In the genomic region with DNA sequence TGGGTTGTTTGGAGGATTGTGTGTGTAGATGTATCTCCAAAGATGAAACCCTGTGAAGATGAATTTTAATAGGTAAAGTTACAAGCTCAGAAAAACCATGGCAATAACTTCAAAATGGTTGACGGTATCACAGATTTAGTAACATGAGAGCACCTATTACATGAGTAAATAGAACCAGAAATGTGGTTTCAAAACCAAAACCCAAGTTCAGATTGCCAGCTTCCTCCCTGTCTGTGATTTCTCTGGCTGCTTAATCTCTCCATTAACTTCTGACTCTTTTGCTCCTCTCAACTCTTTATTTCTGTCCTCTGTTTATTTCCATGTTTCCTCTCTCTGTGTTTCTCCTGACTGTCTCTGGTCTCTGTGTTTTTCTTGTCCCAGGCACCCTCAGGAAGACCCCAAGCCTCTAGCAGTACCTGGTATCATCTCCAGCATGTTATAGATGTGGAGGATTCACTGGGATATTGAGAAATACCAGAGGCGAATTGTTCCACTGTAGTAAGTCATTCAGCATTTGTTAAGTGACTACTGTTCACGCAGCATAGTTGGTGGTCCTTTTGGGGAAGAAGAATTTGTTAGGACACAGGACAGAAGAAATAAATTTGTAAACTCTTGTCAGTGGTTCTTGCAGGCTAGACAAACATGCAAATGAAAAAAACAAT, we compare ENCODE assay signal across 10 cellular contexts.
A peak's percentile ranks its signal among the peaks of the same experiment; 100 is the strongest.
DNase-seq lines count a peak whose midpoint lies in the region; ATAC-seq, FAIRE-seq and TF ChIP-seq lines count a peak whose summit lies in the region.
"Had no signal": no experiment of that assay in that cellular context is flagged by ENCODE, and none has a peak within 500 bp of the region (broad histone marks: within the 10 kb centered on the region; RNA-seq: fewer than 3 reads in every experiment).

No MANE protein-coding gene starts in this region.

- H3K9ac ChIP-seq in GM12878 (ENCODE audit: control insufficient read depth, insufficient read depth, low read length), result no peak overlapping the region

- no peaks in the 10 kb centered on the region for H3K36me3 Mint-ChIP-seq in neural crest cell (ENCODE audit: low read depth)

- no peak for FAIRE-seq in GM12878 (lab: Jason Lieb, UNC)
- FAIRE-seq: HepG2 had no signal

- intact Hi-C loops in GM12878 (cut with micrococcal nuclease; ENCODE audit: unreplicated experiment), result loop anchor here (2.0 kb wide), 2 partner anchors 79 to 87 kb away; no protein-coding TSS in a partner anchor

- H3K4me1 Mint-ChIP-seq in neural crest cell, result peaks cover 38% of the 10 kb centered on the region

- CTCF ChIA-PET in GM12878 (lab: Yijun Ruan, JAX), result interaction anchor here (0.7 to 10.5 kb wide), 26 partner anchors 8 to 817 kb away, joined by 3 to 212 read pairs (median 5); no protein-coding TSS in a partner anchor

- no peak for DNase-seq in GM12878 (ENCODE audit: low read depth, low spot score)
- DNase-seq in neural crest cell (ENCODE audit: low read depth, low spot score), result no peak
- no peak for DNase-seq in GM19238 (ENCODE audit: insufficient read length, low spot score)
- DNase-seq in NCI-H748 treated with DMSO at 0.1 percent for 48 hours (lab: John Stamatoyannopoulos, UW), result no peak
- DNase-seq in Peyer's patch, result no peak

- no peak overlapping the region for H2AFZ ChIP-seq in GM12878 (ENCODE audit: control insufficient read depth, low read depth, low read length)

- no peak for TF ChIP-seq POLR2A in GM12878 (IDR thresholded peaks at IDR 0.05; ENCODE audit: low read depth, low read length)
- TF ChIP-seq POLR2A in Peyer's patch (IDR thresholded peaks at IDR 0.05), result no peak

- TF ChIP-seq EP300 in GM12878 (IDR thresholded peaks at IDR 0.05; ENCODE audit: borderline replicate concordance in 1 of 2, control insufficient read depth in 1 of 2, low read depth in 2 of 2, low read length in 2 of 2), result no peak

- H3K4me1 ChIP-seq in GM12878 (ENCODE audit: control insufficient read depth, insufficient read depth, low read length) (peaks cover 13% of the 10 kb centered on the region), Peyer's patch (peaks cover 0 to 5% (median 0%) of the 10 kb centered on the region in 4 donors)

- BruUV-seq in GM12878 (replicated peaks; lab: Mats Ljungman, UMichigan), result no TSS peak

- ATAC-seq in GM18498 (IDR thresholded peaks at IDR 0.05; ENCODE audit: unreplicated experiment) (peak; percentile 72), HG03175 (IDR thresholded peaks at IDR 0.05; ENCODE audit: unreplicated experiment) (peak; percentile 56), GM12878 (peak; percentile 85), HG03025 (IDR thresholded peaks at IDR 0.05; ENCODE audit: low FRiP score, unreplicated experiment) (no peak)
- ATAC-seq: HepG2 had no signal

- 77% methylated on average over 3 of the region's 3 CpGs for WGBS in GM12878 (ENCODE audit: insufficient coverage, insufficient replicate concordance, low lambda C conversion rate, missing lambda C conversion rate)

- H3K27me3 ChIP-seq in GM12878 (replicated peaks in 1 of 2; ENCODE audit: control insufficient read depth in 2 of 2, insufficient read depth in 2 of 2, low read length in 1 of 2) (no peaks in the 10 kb centered on the region), Peyer's patch (no peaks in the 10 kb centered on the region)

- in situ Hi-C loops in GM12878 (cut with MboI), result no loop called here

- peak overlapping the region; percentile 62 for H3K27ac Mint-ChIP-seq in neural crest cell (ENCODE audit: unreplicated experiment)
- H3K27ac Mint-ChIP-seq: type B pancreatic cell had no signal

- H3K27ac ChIP-seq in GM12878 (ENCODE audit: control insufficient read depth, insufficient read depth) (no peak overlapping the region), Peyer's patch (peak overlapping the region in 1 of 4 donors; percentile 27)

- TF ChIP-seq CTCF in GM12878 (IDR thresholded peaks at IDR 0.05 in 2 of 3, conservative IDR thresholded peaks at IDR 0.05 in 1 of 3; ENCODE audit: control insufficient read depth in 2 of 3, extremely low read depth in 1 of 3, insufficient read depth in 1 of 3, low read depth in 3 of 3, low read length in 3 of 3), result no peak
- no peak for TF ChIP-seq CTCF in neural crest cell (conservative IDR thresholded peaks at IDR 0.05)
- no peak for TF ChIP-seq CTCF in Peyer's patch (IDR thresholded peaks at IDR 0.05)

- H3K4me2 ChIP-seq in GM12878 (ENCODE audit: control insufficient read depth, insufficient read depth), result peak overlapping the region; percentile 19; the same call in 1 of the 2 replicates

- H3K9me3 Mint-ChIP-seq in neural crest cell, result no peaks in the 10 kb centered on the region
- H3K9me3 Mint-ChIP-seq: type B pancreatic cell had no signal

- H3K9me3 ChIP-seq in GM12878 (replicated peaks; ENCODE audit: control insufficient read depth, insufficient read depth, low read length) (no peaks in the 10 kb centered on the region), Peyer's patch (no peaks in the 10 kb centered on the region)

- no peaks in the 10 kb centered on the region for H4K20me1 ChIP-seq in GM12878 (ENCODE audit: control insufficient read depth, insufficient read depth)

- POLR2A ChIA-PET in GM12878 (lab: Charles Lee), result interaction anchor here (1.1 kb wide), 1 partner anchor 19 kb away, joined by 3 read pairs; no protein-coding TSS in a partner anchor

- no peak for TF ChIP-seq RAD21 in GM12878 (IDR thresholded peaks at IDR 0.05; ENCODE audit: insufficient read depth, low read depth, low read length)

- H3K4me3 Mint-ChIP-seq in neural crest cell, result no peak overlapping the region
- H3K4me3 Mint-ChIP-seq: type B pancreatic cell had no signal

- no peaks in the 10 kb centered on the region; a peak in 1 of 4 replicates for H3K36me3 ChIP-seq in GM12878 (ENCODE audit: control insufficient read depth in 2 of 2, insufficient read depth in 2 of 2, low read length in 1 of 2)
- no peaks in the 10 kb centered on the region for H3K36me3 ChIP-seq in Peyer's patch

- no peaks in the 10 kb centered on the region for H3K27me3 Mint-ChIP-seq in neural crest cell (ENCODE audit: low read depth)
- H3K27me3 Mint-ChIP-seq: type B pancreatic cell had no signal

- no peaks in the 10 kb centered on the region for H3K79me2 ChIP-seq in GM12878 (ENCODE audit: control insufficient read depth, insufficient read depth, low read length)

- RAD21 ChIA-PET in GM12878 (lab: Charles Lee; ENCODE audit: unreplicated experiment), result interaction anchor here (0.9 to 5.6 kb wide), 14 partner anchors 9 to 184 kb away, joined by 3 to 49 read pairs (median 4); no protein-coding TSS in a partner anchor

- SMC1A ChIA-PET in GM12878 (lab: Charles Lee; ENCODE audit: uncharacterized antibody, unreplicated experiment), result interaction anchor here (0.6 to 10.2 kb wide), 28 partner anchors 8 to 744 kb away, joined by 3 to 115 read pairs (median 5); no protein-coding TSS in a partner anchor

- no peak overlapping the region for H3K4me3 ChIP-seq in GM12878
- H3K4me3 ChIP-seq in Peyer's patch, result no peak overlapping the region

TF ChIP-seq in GM12878, 131 proteins besides CTCF, POLR2A, EP300 and RAD21:
- TF ChIP-seq, protein P1, sequence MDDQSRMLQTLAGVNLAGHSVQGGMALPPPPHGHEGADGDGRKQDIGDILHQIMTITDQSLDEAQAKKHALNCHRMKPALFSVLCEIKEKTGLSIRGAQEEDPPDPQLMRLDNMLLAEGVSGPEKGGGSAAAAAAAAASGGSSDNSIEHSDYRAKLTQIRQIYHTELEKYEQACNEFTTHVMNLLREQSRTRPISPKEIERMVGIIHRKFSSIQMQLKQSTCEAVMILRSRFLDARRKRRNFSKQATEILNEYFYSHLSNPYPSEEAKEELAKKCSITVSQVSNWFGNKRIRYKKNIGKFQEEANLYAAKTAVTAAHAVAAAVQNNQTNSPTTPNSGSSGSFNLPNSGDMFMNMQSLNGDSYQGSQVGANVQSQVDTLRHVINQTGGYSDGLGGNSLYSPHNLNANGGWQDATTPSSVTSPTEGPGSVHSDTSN (IDR thresholded peaks at IDR 0.05; ENCODE audit: insufficient replicate concordance, low read depth, low read length), result no peak
- peak; percentile 69 for TF ChIP-seq RUNX3 (IDR thresholded peaks at IDR 0.05; ENCODE audit: low read length)
